Comparison of ENCODE assay signal across 1 cellular context in the genomic region with DNA sequence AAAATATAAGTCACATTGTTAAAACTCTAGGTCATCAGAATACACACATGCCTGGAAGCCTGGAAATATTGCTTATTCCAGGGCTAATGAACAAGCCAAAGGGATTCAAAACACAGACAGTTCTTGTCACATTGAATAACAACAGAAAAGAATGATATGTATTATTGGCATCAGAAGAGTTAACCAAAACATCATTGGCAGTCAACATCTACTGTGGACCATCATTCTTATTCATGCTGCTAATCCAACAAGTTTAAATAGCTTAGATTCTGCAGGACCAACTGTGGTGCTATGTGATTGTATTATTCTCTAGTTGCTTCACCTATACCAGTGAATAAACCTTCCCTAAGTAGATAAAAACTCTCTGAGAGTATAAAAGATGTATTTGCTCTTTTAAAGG.
A peak's percentile ranks its signal among the peaks of the same experiment; 100 is the strongest.
TF ChIP-seq lines count a peak whose summit lies in the region.

No MANE protein-coding gene starts in this region.

TF ChIP-seq in H1, 55 proteins besides CTCF, POLR2A, EP300 and RAD21 (continued from another document):
- TF ChIP-seq CHD7 (IDR thresholded peaks at IDR 0.05; ENCODE audit: insufficient replicate concordance, low read length), result peak; percentile 42
